10 cellular contexts compared by ENCODE assay signal in genomic region chr3:43870110-43870509, GRCh38.
DNase-seq lines count a peak whose midpoint lies in the region; ATAC-seq and TF ChIP-seq lines count a peak whose summit lies in the region.
"Had no signal": no experiment of that assay in that cellular context is flagged by ENCODE, and none has a peak within 500 bp of the region (broad histone marks: within the 10 kb centered on the region; RNA-seq: fewer than 3 reads in every experiment).

No MANE protein-coding gene starts in this region.

- no peak overlapping the region for H3K9ac ChIP-seq in neuronal stem cell (ENCODE audit: low read depth, low read length, poor library complexity)

- no CpG with 5 or more reads among the region's 2 CpGs for WGBS in neuronal stem cell (ENCODE audit: extremely low coverage in 2 of 2, insufficient read length in 2 of 2, insufficient replicate concordance in 1 of 2), 2 donors

- H3K23ac ChIP-seq in neuronal stem cell (ENCODE audit: low read depth, low read length, poor library complexity), result no peak overlapping the region

- no peaks in the 10 kb centered on the region for H3K9me3 Mint-ChIP-seq in osteocyte (ENCODE audit: unreplicated experiment)

- no peak for TF ChIP-seq POLR2A in erythroblast (IDR thresholded peaks at IDR 0.05; ENCODE audit: low read length)

- H2BK15ac ChIP-seq in neuronal stem cell (ENCODE audit: low read length), result no peak overlapping the region

- H3K36me3 Mint-ChIP-seq in osteocyte (ENCODE audit: unreplicated experiment) (no peaks in the 10 kb centered on the region), T-helper 17 cell (ENCODE audit: low read depth) (no peaks in the 10 kb centered on the region)
- H3K36me3 Mint-ChIP-seq: activated CD8-positive, alpha-beta memory T cell treated with anti-CD3 and anti-CD28 coated beads, Interleukin-2, amount 10 ng/mL, durations not matched to agents 7 days and 5 days had no signal

- no peaks in the 10 kb centered on the region for H3K27me3 ChIP-seq in neuronal stem cell (ENCODE audit: control insufficient read depth in 3 of 3, insufficient read depth in 3 of 3, low read depth in 1 of 3, low read length in 3 of 3)

- H3K4me3 Mint-ChIP-seq in osteocyte (ENCODE audit: unreplicated experiment) (peak overlapping the region; percentile 1), T-helper 17 cell (no peak overlapping the region)
- H3K4me3 Mint-ChIP-seq: activated CD8-positive, alpha-beta memory T cell treated with anti-CD3 and anti-CD28 coated beads, Interleukin-2, amount 10 ng/mL, durations not matched to agents 7 days and 5 days had no signal

- TF ChIP-seq CTCF in RWPE1 (conservative IDR thresholded peaks at IDR 0.05; ENCODE audit: low read depth) (no peak), osteocyte (IDR thresholded peaks at IDR 0.05) (no peak)

- H3K27me3 Mint-ChIP-seq in osteocyte (ENCODE audit: unreplicated experiment), result no peaks in the 10 kb centered on the region
- H3K27me3 Mint-ChIP-seq in T-helper 17 cell, result peaks cover 49% of the 10 kb centered on the region

- no peak for ATAC-seq in T-helper 17 cell
- ATAC-seq: activated CD8-positive, alpha-beta memory T cell treated with anti-CD3 and anti-CD28 coated beads, Interleukin-2, amount 10 ng/mL, durations not matched to agents 7 days and 5 days; right cardiac atrium had no signal

- CTCF ChIA-PET in RWPE1 (lab: Yijun Ruan, JAX), result no interaction called here

- H3K27ac Mint-ChIP-seq in osteocyte (ENCODE audit: unreplicated experiment) (peak overlapping the region; percentile 93), T-helper 17 cell (no peak overlapping the region)
- H3K27ac Mint-ChIP-seq: activated CD8-positive, alpha-beta memory T cell treated with anti-CD3 and anti-CD28 coated beads, Interleukin-2, amount 10 ng/mL, durations not matched to agents 7 days and 5 days had no signal

- H3K4me2 ChIP-seq in neuronal stem cell (ENCODE audit: insufficient read depth, low read length, poor library complexity, severe bottlenecking), result no peak overlapping the region

- H3K4me1 ChIP-seq in neuronal stem cell (ENCODE audit: control insufficient read depth in 2 of 2, insufficient read depth in 1 of 2, low read depth in 1 of 2, low read length in 2 of 2), result peaks cover 0 to 8% of the 10 kb centered on the region in 2 donors

- no peak overlapping the region for H2BK5ac ChIP-seq in neuronal stem cell (ENCODE audit: low read length)

- H3K27ac ChIP-seq in RWPE1 (peak overlapping the region; percentile 87), epithelial cell of prostate (peak overlapping the region; percentile 96), neuronal stem cell (replicated peaks; ENCODE audit: low read length) (no peak overlapping the region)

- no peak overlapping the region for H3K14ac ChIP-seq in neuronal stem cell (ENCODE audit: low read length)

- no peak overlapping the region for H3K18ac ChIP-seq in neuronal stem cell (ENCODE audit: low read length)

- H3K4ac ChIP-seq in neuronal stem cell (ENCODE audit: low read length), result no peak overlapping the region

- H3K4me1 Mint-ChIP-seq in osteocyte (ENCODE audit: unreplicated experiment) (peaks cover 86% of the 10 kb centered on the region), T-helper 17 cell (peaks cover 6% of the 10 kb centered on the region)
- H3K4me1 Mint-ChIP-seq: activated CD8-positive, alpha-beta memory T cell treated with anti-CD3 and anti-CD28 coated beads, Interleukin-2, amount 10 ng/mL, durations not matched to agents 7 days and 5 days had no signal

- DNase-seq in Daoy (ENCODE audit: low read depth) (peak; percentile 89), RWPE1 (ENCODE audit: low spot score) (peak; percentile 74), epithelial cell of prostate (ENCODE audit: low read depth, low spot score) (no peak), osteocyte (ENCODE audit: extremely low spot score, unreplicated experiment) (peak; percentile 82), T-helper 17 cell (no peak), neuronal stem cell (ENCODE audit: low spot score) (no peak), COLO668 (lab: John Stamatoyannopoulos, UW; ENCODE audit: unreplicated experiment) (no peak), erythroblast (lab: John Stamatoyannopoulos, UW) (no peak)
- DNase-seq: activated CD8-positive, alpha-beta memory T cell treated with anti-CD3 and anti-CD28 coated beads, Interleukin-2, amount 10 ng/mL, durations not matched to agents 7 days and 5 days; right cardiac atrium had no signal

- no peak overlapping the region for H4K91ac ChIP-seq in neuronal stem cell (ENCODE audit: low read depth, low read length, poor library complexity)

- H3K36me3 ChIP-seq in neuronal stem cell (replicated peaks in 1 of 2; ENCODE audit: control insufficient read depth in 2 of 2, insufficient read depth in 2 of 2, low read length in 2 of 2), result no peaks in the 10 kb centered on the region

- H4K8ac ChIP-seq in neuronal stem cell (ENCODE audit: low read depth, low read length), result no peak overlapping the region

- no peaks in the 10 kb centered on the region for H3K79me1 ChIP-seq in neuronal stem cell (ENCODE audit: low read depth, low read length)

- no peak overlapping the region for H3K4me3 ChIP-seq in neuronal stem cell (ENCODE audit: low read length in 2 of 2)

- no peak overlapping the region for H2BK120ac ChIP-seq in neuronal stem cell (ENCODE audit: low read depth, low read length)

- H2AK5ac ChIP-seq in neuronal stem cell (ENCODE audit: low read depth, low read length), result no peak overlapping the region

- H3K9me3 ChIP-seq in T-helper 17 cell (ENCODE audit: control insufficient read depth, low read length, poor library complexity, severe bottlenecking), result peaks cover 4% of the 10 kb centered on the region
- no peaks in the 10 kb centered on the region for H3K9me3 ChIP-seq in neuronal stem cell (replicated peaks in 1 of 2; ENCODE audit: control insufficient read depth in 2 of 2, insufficient read depth in 1 of 2, low read depth in 1 of 2, low read length in 2 of 2)

- POLR2A ChIA-PET in RWPE1 (lab: Yijun Ruan, JAX; ENCODE audit: low non-redundant PET), result no interaction called here

- no peak overlapping the region for H2AFZ ChIP-seq in neuronal stem cell (ENCODE audit: low read length)

- H2BK12ac ChIP-seq in neuronal stem cell (ENCODE audit: low read length), result no peak overlapping the region

Comparison
In these comparisons a context has a peak if more than half of its experiments do, and no peak if none do; other contexts are left out.
1. DNase-seq: peak in Daoy (single experiment), RWPE1 (single experiment) and osteocyte (single experiment); none in epithelial cell of prostate (single experiment), T-helper 17 cell (0 of 3), neuronal stem cell (single experiment), COLO668 (single experiment) and erythroblast (0 of 2).